Comparison of ENCODE assay signal across 1 cellular context in the genomic region with DNA sequence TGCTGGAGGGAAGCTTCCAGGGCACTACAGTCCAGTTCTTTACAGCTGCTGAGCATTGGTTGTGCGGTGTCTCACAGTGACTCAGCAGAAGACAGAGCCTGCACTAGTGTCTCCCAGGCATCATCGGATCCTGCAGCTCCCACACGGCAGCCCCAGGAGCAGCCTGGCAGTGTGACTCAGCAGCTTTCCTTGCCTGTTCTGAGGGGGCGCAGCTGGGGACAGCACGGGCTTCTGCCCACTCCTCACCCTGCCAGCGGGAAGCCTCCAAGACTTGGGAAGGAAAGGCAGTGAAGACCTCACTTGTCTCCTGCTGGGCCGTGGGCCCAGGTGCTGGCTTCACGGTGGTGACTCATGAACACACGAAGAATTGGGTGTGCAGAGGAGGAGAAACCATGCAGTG.
TF ChIP-seq lines count a peak whose summit lies in the region.

No MANE protein-coding gene starts in this region.

TF ChIP-seq in K562, 482 proteins besides CTCF, POLR2A, EP300 and RAD21 (continued from another document and continues in another):
- TF ChIP-seq, protein P1, sequence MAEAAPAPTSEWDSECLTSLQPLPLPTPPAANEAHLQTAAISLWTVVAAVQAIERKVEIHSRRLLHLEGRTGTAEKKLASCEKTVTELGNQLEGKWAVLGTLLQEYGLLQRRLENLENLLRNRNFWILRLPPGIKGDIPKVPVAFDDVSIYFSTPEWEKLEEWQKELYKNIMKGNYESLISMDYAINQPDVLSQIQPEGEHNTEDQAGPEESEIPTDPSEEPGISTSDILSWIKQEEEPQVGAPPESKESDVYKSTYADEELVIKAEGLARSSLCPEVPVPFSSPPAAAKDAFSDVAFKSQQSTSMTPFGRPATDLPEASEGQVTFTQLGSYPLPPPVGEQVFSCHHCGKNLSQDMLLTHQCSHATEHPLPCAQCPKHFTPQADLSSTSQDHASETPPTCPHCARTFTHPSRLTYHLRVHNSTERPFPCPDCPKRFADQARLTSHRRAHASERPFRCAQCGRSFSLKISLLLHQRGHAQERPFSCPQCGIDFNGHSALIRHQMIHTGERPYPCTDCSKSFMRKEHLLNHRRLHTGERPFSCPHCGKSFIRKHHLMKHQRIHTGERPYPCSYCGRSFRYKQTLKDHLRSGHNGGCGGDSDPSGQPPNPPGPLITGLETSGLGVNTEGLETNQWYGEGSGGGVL (CRISPR knock-in tag; IDR thresholded peaks at IDR 0.05) = no peak
- TF ChIP-seq GATAD2A (IDR thresholded peaks at IDR 0.05) (no peak), NFIC (IDR thresholded peaks at IDR 0.05) (no peak), CBX5 (IDR thresholded peaks at IDR 0.05; ENCODE audit: borderline replicate concordance, low read depth) (no peak), ZNF316 (IDR thresholded peaks at IDR 0.05) (peak; percentile 95), ZC3H11A (IDR thresholded peaks at IDR 0.05; ENCODE audit: low read depth, low read length) (no peak), ZSCAN29 (IDR thresholded peaks at IDR 0.05) (no peak), RBM25 (IDR thresholded peaks at IDR 0.05; ENCODE audit: low read depth, low read length, severe bottlenecking) (no peak), NRF1 (conservative IDR thresholded peaks at IDR 0.05 in 1 of 2, IDR thresholded peaks at IDR 0.05 in 1 of 2) (peak; percentile 21 to 45; a peak in 1 of 4 replicates), JUND (IDR thresholded peaks at IDR 0.05; ENCODE audit: borderline replicate concordance, low read depth, low read length) (no peak), JUND (tag; IDR thresholded peaks at IDR 0.05; ENCODE audit: borderline replicate concordance, low read depth, low read length) (peak; percentile 29; the same call in 1 of the 3 replicates), NFE2 (IDR thresholded peaks at IDR 0.05; ENCODE audit: low read depth) (peak; percentile 94), XRCC5 (IDR thresholded peaks at IDR 0.05; ENCODE audit: low read depth, low read length) (no peak), TAL1 (IDR thresholded peaks at IDR 0.05) (no peak), SIX5 (IDR thresholded peaks at IDR 0.05; ENCODE audit: borderline replicate concordance in 1 of 2, insufficient read depth in 1 of 2, low read depth in 1 of 2, low read length in 2 of 2) (no peak), PTRF (tag; IDR thresholded peaks at IDR 0.05) (no peak), MCM5 (IDR thresholded peaks at IDR 0.05; ENCODE audit: low read depth) (no peak), GTF2F1 (IDR thresholded peaks at IDR 0.05; ENCODE audit: low read depth, low read length) (no peak), NCOA2 (IDR thresholded peaks at IDR 0.05; ENCODE audit: partially characterized antibody in 2 of 2) (no peak), SETDB1 (IDR thresholded peaks at IDR 0.05; ENCODE audit: low read length) (no peak)
- TF ChIP-seq, protein P2, sequence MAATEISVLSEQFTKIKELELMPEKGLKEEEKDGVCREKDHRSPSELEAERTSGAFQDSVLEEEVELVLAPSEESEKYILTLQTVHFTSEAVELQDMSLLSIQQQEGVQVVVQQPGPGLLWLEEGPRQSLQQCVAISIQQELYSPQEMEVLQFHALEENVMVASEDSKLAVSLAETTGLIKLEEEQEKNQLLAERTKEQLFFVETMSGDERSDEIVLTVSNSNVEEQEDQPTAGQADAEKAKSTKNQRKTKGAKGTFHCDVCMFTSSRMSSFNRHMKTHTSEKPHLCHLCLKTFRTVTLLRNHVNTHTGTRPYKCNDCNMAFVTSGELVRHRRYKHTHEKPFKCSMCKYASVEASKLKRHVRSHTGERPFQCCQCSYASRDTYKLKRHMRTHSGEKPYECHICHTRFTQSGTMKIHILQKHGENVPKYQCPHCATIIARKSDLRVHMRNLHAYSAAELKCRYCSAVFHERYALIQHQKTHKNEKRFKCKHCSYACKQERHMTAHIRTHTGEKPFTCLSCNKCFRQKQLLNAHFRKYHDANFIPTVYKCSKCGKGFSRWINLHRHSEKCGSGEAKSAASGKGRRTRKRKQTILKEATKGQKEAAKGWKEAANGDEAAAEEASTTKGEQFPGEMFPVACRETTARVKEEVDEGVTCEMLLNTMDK (IDR thresholded peaks at IDR 0.05; ENCODE audit: borderline replicate concordance, insufficient read depth, low read depth, low read length, poor library complexity, severe bottlenecking) = no peak
- TF ChIP-seq, protein P3, sequence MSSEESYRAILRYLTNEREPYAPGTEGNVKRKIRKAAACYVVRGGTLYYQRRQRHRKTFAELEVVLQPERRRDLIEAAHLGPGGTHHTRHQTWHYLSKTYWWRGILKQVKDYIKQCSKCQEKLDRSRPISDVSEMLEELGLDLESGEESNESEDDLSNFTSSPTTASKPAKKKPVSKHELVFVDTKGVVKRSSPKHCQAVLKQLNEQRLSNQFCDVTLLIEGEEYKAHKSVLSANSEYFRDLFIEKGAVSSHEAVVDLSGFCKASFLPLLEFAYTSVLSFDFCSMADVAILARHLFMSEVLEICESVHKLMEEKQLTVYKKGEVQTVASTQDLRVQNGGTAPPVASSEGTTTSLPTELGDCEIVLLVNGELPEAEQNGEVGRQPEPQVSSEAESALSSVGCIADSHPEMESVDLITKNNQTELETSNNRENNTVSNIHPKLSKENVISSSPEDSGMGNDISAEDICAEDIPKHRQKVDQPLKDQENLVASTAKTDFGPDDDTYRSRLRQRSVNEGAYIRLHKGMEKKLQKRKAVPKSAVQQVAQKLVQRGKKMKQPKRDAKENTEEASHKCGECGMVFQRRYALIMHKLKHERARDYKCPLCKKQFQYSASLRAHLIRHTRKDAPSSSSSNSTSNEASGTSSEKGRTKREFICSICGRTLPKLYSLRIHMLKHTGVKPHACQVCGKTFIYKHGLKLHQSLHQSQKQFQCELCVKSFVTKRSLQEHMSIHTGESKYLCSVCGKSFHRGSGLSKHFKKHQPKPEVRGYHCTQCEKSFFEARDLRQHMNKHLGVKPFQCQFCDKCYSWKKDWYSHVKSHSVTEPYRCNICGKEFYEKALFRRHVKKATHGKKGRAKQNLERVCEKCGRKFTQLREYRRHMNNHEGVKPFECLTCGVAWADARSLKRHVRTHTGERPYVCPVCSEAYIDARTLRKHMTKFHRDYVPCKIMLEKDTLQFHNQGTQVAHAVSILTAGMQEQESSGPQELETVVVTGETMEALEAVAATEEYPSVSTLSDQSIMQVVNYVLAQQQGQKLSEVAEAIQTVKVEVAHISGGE (CRISPR knock-in tag; IDR thresholded peaks at IDR 0.05) = no peak
- TF ChIP-seq, protein P4, sequence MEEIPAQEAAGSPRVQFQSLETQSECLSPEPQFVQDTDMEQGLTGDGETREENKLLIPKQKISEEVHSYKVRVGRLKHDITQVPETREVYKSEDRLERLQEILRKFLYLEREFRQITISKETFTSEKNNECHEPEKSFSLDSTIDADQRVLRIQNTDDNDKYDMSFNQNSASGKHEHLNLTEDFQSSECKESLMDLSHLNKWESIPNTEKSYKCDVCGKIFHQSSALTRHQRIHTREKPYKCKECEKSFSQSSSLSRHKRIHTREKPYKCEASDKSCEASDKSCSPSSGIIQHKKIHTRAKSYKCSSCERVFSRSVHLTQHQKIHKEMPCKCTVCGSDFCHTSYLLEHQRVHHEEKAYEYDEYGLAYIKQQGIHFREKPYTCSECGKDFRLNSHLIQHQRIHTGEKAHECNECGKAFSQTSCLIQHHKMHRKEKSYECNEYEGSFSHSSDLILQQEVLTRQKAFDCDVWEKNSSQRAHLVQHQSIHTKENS (CRISPR knock-in tag; IDR thresholded peaks at IDR 0.05) = no peak
- TF ChIP-seq, protein P5, sequence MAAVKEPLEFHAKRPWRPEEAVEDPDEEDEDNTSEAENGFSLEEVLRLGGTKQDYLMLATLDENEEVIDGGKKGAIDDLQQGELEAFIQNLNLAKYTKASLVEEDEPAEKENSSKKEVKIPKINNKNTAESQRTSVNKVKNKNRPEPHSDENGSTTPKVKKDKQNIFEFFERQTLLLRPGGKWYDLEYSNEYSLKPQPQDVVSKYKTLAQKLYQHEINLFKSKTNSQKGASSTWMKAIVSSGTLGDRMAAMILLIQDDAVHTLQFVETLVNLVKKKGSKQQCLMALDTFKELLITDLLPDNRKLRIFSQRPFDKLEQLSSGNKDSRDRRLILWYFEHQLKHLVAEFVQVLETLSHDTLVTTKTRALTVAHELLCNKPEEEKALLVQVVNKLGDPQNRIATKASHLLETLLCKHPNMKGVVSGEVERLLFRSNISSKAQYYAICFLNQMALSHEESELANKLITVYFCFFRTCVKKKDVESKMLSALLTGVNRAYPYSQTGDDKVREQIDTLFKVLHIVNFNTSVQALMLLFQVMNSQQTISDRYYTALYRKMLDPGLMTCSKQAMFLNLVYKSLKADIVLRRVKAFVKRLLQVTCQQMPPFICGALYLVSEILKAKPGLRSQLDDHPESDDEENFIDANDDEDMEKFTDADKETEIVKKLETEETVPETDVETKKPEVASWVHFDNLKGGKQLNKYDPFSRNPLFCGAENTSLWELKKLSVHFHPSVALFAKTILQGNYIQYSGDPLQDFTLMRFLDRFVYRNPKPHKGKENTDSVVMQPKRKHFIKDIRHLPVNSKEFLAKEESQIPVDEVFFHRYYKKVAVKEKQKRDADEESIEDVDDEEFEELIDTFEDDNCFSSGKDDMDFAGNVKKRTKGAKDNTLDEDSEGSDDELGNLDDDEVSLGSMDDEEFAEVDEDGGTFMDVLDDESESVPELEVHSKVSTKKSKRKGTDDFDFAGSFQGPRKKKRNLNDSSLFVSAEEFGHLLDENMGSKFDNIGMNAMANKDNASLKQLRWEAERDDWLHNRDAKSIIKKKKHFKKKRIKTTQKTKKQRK (IDR thresholded peaks at IDR 0.05; ENCODE audit: borderline replicate concordance, low read depth, low read length) = no peak
- TF ChIP-seq, protein P6, sequence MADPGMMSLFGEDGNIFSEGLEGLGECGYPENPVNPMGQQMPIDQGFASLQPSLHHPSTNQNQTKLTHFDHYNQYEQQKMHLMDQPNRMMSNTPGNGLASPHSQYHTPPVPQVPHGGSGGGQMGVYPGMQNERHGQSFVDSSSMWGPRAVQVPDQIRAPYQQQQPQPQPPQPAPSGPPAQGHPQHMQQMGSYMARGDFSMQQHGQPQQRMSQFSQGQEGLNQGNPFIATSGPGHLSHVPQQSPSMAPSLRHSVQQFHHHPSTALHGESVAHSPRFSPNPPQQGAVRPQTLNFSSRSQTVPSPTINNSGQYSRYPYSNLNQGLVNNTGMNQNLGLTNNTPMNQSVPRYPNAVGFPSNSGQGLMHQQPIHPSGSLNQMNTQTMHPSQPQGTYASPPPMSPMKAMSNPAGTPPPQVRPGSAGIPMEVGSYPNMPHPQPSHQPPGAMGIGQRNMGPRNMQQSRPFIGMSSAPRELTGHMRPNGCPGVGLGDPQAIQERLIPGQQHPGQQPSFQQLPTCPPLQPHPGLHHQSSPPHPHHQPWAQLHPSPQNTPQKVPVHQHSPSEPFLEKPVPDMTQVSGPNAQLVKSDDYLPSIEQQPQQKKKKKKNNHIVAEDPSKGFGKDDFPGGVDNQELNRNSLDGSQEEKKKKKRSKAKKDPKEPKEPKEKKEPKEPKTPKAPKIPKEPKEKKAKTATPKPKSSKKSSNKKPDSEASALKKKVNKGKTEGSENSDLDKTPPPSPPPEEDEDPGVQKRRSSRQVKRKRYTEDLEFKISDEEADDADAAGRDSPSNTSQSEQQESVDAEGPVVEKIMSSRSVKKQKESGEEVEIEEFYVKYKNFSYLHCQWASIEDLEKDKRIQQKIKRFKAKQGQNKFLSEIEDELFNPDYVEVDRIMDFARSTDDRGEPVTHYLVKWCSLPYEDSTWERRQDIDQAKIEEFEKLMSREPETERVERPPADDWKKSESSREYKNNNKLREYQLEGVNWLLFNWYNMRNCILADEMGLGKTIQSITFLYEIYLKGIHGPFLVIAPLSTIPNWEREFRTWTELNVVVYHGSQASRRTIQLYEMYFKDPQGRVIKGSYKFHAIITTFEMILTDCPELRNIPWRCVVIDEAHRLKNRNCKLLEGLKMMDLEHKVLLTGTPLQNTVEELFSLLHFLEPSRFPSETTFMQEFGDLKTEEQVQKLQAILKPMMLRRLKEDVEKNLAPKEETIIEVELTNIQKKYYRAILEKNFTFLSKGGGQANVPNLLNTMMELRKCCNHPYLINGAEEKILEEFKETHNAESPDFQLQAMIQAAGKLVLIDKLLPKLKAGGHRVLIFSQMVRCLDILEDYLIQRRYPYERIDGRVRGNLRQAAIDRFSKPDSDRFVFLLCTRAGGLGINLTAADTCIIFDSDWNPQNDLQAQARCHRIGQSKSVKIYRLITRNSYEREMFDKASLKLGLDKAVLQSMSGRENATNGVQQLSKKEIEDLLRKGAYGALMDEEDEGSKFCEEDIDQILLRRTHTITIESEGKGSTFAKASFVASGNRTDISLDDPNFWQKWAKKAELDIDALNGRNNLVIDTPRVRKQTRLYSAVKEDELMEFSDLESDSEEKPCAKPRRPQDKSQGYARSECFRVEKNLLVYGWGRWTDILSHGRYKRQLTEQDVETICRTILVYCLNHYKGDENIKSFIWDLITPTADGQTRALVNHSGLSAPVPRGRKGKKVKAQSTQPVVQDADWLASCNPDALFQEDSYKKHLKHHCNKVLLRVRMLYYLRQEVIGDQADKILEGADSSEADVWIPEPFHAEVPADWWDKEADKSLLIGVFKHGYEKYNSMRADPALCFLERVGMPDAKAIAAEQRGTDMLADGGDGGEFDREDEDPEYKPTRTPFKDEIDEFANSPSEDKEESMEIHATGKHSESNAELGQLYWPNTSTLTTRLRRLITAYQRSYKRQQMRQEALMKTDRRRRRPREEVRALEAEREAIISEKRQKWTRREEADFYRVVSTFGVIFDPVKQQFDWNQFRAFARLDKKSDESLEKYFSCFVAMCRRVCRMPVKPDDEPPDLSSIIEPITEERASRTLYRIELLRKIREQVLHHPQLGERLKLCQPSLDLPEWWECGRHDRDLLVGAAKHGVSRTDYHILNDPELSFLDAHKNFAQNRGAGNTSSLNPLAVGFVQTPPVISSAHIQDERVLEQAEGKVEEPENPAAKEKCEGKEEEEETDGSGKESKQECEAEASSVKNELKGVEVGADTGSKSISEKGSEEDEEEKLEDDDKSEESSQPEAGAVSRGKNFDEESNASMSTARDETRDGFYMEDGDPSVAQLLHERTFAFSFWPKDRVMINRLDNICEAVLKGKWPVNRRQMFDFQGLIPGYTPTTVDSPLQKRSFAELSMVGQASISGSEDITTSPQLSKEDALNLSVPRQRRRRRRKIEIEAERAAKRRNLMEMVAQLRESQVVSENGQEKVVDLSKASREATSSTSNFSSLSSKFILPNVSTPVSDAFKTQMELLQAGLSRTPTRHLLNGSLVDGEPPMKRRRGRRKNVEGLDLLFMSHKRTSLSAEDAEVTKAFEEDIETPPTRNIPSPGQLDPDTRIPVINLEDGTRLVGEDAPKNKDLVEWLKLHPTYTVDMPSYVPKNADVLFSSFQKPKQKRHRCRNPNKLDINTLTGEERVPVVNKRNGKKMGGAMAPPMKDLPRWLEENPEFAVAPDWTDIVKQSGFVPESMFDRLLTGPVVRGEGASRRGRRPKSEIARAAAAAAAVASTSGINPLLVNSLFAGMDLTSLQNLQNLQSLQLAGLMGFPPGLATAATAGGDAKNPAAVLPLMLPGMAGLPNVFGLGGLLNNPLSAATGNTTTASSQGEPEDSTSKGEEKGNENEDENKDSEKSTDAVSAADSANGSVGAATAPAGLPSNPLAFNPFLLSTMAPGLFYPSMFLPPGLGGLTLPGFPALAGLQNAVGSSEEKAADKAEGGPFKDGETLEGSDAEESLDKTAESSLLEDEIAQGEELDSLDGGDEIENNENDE (IDR thresholded peaks at IDR 0.05; ENCODE audit: low read depth, low read length) = no peak
